11 cellular contexts compared by ENCODE assay signal in the genomic region with DNA sequence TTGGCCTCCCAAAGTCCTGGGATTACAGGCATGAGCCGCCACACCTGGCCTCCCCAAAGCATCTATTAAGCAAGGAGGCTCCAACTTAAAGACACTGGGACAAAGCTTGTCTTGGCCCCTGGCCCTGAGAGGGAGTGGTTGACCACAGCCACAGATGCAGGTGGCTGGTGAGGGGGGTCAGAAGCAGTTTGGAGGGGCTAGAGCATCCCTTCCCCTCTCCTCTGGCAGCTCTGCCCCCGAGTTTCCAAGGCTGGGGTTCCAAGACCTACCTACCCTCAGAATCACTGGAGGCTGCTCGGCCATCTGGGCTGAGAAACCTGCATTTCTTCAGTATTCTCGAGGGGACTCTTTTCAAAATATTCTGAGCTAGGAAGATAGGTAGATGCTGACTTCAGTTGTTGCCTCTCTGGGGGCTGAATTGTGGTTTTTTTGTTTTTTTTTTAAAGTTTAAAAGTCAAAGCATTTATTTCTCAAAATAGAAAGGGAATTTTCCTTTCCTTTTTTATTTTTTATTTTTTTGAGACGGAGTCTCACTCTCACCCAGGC. TPM values are rescaled to one million over a fixed set of nuclear protein-coding genes. Genes with fewer than 3 reads are reported as not detected.
DNase-seq lines count a peak whose midpoint lies in the region; ATAC-seq and TF ChIP-seq lines count a peak whose summit lies in the region.
"Had no signal": no experiment of that assay in that cellular context is flagged by ENCODE, and none has a peak within 500 bp of the region (broad histone marks: within the 10 kb centered on the region; RNA-seq: fewer than 3 reads in every experiment).

No MANE protein-coding gene starts in this region.

- H3K27ac ChIP-seq in Panc1 (ENCODE audit: low read length): peak overlapping the region; percentile 65; the same call in 1 of the 2 replicates
- H3K27ac ChIP-seq in effector memory CD4-positive, alpha-beta T cell (ENCODE audit: insufficient read depth, low read length, poor library complexity, severe bottlenecking): peak overlapping the region; percentile 32
- H3K27ac ChIP-seq: brain microvascular endothelial cell had no signal

- TF ChIP-seq CTCF in Panc1 (IDR thresholded peaks at IDR 0.05): no peak

- no peaks in the 10 kb centered on the region for H3K9me3 ChIP-seq in Panc1 (ENCODE audit: control insufficient read depth, insufficient read depth, low read depth, low read length)
- no peaks in the 10 kb centered on the region for H3K9me3 ChIP-seq in effector memory CD4-positive, alpha-beta T cell (ENCODE audit: control insufficient read depth, low read length)
- H3K9me3 ChIP-seq: SK-N-SH had no signal

- ATAC-seq in Panc1: no peak
- ATAC-seq in stimulated activated naive B cell treated with anti-CD40 and anti-IgM and Interleukin-4, amounts not matched to agents 10 μg/mL and 1 μg/mL and 100 μg/mL, for 72 hours (replicated peaks): peak; percentile 38 to 39
- ATAC-seq in GM19463 (IDR thresholded peaks at IDR 0.05; ENCODE audit: unreplicated experiment): no peak

- peaks cover 45% of the 10 kb centered on the region for H3K4me1 ChIP-seq in Panc1 (ENCODE audit: control insufficient read depth, insufficient read depth, low read length)
- peaks cover 23% of the 10 kb centered on the region for H3K4me1 ChIP-seq in effector memory CD4-positive, alpha-beta T cell (ENCODE audit: control insufficient read depth, insufficient read depth, low read length, poor library complexity, severe bottlenecking)

- DNase-seq in activated naive CD4-positive, alpha-beta T cell treated with Interleukin-2 at 50 U/mL for 16 hours: no peak
- DNase-seq in Panc1 (ENCODE audit: low read depth, low spot score): no peak
- no peak for DNase-seq in effector memory CD4-positive, alpha-beta T cell
- no peak for DNase-seq in stimulated activated naive B cell treated with anti-CD40 and anti-IgM and Interleukin-4, amounts not matched to agents 10 μg/mL and 1 μg/mL and 100 μg/mL, for 72 hours
- no peak for DNase-seq in NCI-H1048 (lab: John Stamatoyannopoulos, UW)
- no peak for DNase-seq in T1000 (lab: John Stamatoyannopoulos, UW)
- DNase-seq: brain microvascular endothelial cell, GOT3, SK-N-SH had no signal

- H3K36me3 ChIP-seq in Panc1 (ENCODE audit: control insufficient read depth, insufficient read depth, low read length): no peaks in the 10 kb centered on the region
- H3K36me3 ChIP-seq in effector memory CD4-positive, alpha-beta T cell (ENCODE audit: control insufficient read depth, insufficient read depth, low read length): no peaks in the 10 kb centered on the region
- H3K36me3 ChIP-seq: brain microvascular endothelial cell had no signal

- no peak overlapping the region for H3K4me3 Mint-ChIP-seq in activated naive CD4-positive, alpha-beta T cell treated with anti-CD3 and anti-CD28 coated beads, Interleukin-2, amount 50 U/mL, for 24 hours
- peak overlapping the region in 1 of 2 donors; percentile 8 for H3K4me3 Mint-ChIP-seq in stimulated activated naive B cell treated with anti-CD40 and anti-IgM and Interleukin-4, amounts not matched to agents 10 μg/mL and 1 μg/mL and 100 μg/mL, for 72 hours

- intact Hi-C loops in Panc1 (cut with micrococcal nuclease; ENCODE audit: unreplicated experiment): no loop called here

- CTCF ChIA-PET in Panc1 (lab: Charles Lee): interaction anchor here (0.7 kb wide), 1 partner anchor 156 kb away, joined by 4 read pairs; no protein-coding TSS in a partner anchor

- POLR2A ChIA-PET in Panc1 (lab: Charles Lee): interaction anchor here (0.5 kb wide), 1 partner anchor 48 kb away, joined by 3 read pairs; no protein-coding TSS in a partner anchor

- H3K4me1 Mint-ChIP-seq in activated naive CD4-positive, alpha-beta T cell treated with anti-CD3 and anti-CD28 coated beads, Interleukin-2, amount 50 U/mL, for 24 hours: peaks cover 62% of the 10 kb centered on the region
- peaks cover 44 to 66% of the 10 kb centered on the region in 2 donors for H3K4me1 Mint-ChIP-seq in stimulated activated naive B cell treated with anti-CD40 and anti-IgM and Interleukin-4, amounts not matched to agents 10 μg/mL and 1 μg/mL and 100 μg/mL, for 72 hours

- no peaks in the 10 kb centered on the region for H3K27me3 Mint-ChIP-seq in activated naive CD4-positive, alpha-beta T cell treated with anti-CD3 and anti-CD28 coated beads, Interleukin-2, amount 50 U/mL, for 24 hours
- H3K27me3 Mint-ChIP-seq in stimulated activated naive B cell treated with anti-CD40 and anti-IgM and Interleukin-4, amounts not matched to agents 10 μg/mL and 1 μg/mL and 100 μg/mL, for 72 hours: no peaks in the 10 kb centered on the region

- in situ Hi-C loops in Panc1 (cut with HindIII; ENCODE audit: low pct_unique_long_range_greater_than_20kb, low sequenced_read_pairs): loop anchor here (25.0 kb wide), 1 partner anchor 344 kb away; a partner anchor contains a TSS

- H3K27ac Mint-ChIP-seq in activated naive CD4-positive, alpha-beta T cell treated with anti-CD3 and anti-CD28 coated beads, Interleukin-2, amount 50 U/mL, for 24 hours: peak overlapping the region; percentile 59
- peak overlapping the region; percentile 91 for H3K27ac Mint-ChIP-seq in stimulated activated naive B cell treated with anti-CD40 and anti-IgM and Interleukin-4, amounts not matched to agents 10 μg/mL and 1 μg/mL and 100 μg/mL, for 72 hours

- no peaks in the 10 kb centered on the region for H3K9me3 Mint-ChIP-seq in activated naive CD4-positive, alpha-beta T cell treated with anti-CD3 and anti-CD28 coated beads, Interleukin-2, amount 50 U/mL, for 24 hours
- H3K9me3 Mint-ChIP-seq in stimulated activated naive B cell treated with anti-CD40 and anti-IgM and Interleukin-4, amounts not matched to agents 10 μg/mL and 1 μg/mL and 100 μg/mL, for 72 hours: peaks cover 0 to under 1% of the 10 kb centered on the region in 2 donors

- H3K36me3 Mint-ChIP-seq in activated naive CD4-positive, alpha-beta T cell treated with anti-CD3 and anti-CD28 coated beads, Interleukin-2, amount 50 U/mL, for 24 hours: no peaks in the 10 kb centered on the region
- H3K36me3 Mint-ChIP-seq in stimulated activated naive B cell treated with anti-CD40 and anti-IgM and Interleukin-4, amounts not matched to agents 10 μg/mL and 1 μg/mL and 100 μg/mL, for 72 hours: no peaks in the 10 kb centered on the region

- no TSS peak for BruUV-seq in Panc1 (replicated peaks; lab: Mats Ljungman, UMichigan)

- no peak overlapping the region for H3K4me3 ChIP-seq in Panc1 (ENCODE audit: low read depth in 2 of 2, low read length in 2 of 2)
- no peak overlapping the region for H3K4me3 ChIP-seq in effector memory CD4-positive, alpha-beta T cell (ENCODE audit: insufficient read depth, low read depth, low read length, poor library complexity, severe bottlenecking)

- no peaks in the 10 kb centered on the region for H3K27me3 ChIP-seq in Panc1 (ENCODE audit: control insufficient read depth, insufficient read depth, low read length)
- H3K27me3 ChIP-seq in effector memory CD4-positive, alpha-beta T cell (replicated peaks; ENCODE audit: control insufficient read depth, insufficient read depth, low read length, poor library complexity, severe bottlenecking): no peaks in the 10 kb centered on the region
- H3K27me3 ChIP-seq: brain microvascular endothelial cell had no signal

RNA-seq across cellular contexts. Expression of a gene that starts 32.6 kb away (rescaled TPM):
- total RNA-seq in Panc1 (2021; ENCODE audit: unreplicated experiment): 157 TPM
- polyA plus RNA-seq in Panc1 (2012; ENCODE audit: insufficient read length): 344 TPM

RNA-seq across cellular contexts. Expression of a gene that starts 48.4 kb away (rescaled TPM):
- 51.0 TPM for total RNA-seq in Panc1 (2021; ENCODE audit: unreplicated experiment)
- 46.8 TPM for polyA plus RNA-seq in Panc1 (2012; ENCODE audit: insufficient read length)

Comparison
In these comparisons a context has a peak if more than half of its experiments do, and no peak if none do; other contexts are left out.
1. ATAC-seq: peak in stimulated activated naive B cell treated with anti-CD40 and anti-IgM and Interleukin-4, amounts not matched to agents 10 μg/mL and 1 μg/mL and 100 μg/mL, for 72 hours (2 of 2); none in Panc1 (single experiment) and GM19463 (single experiment).